42 cellular contexts compared by ENCODE assay signal in genomic region chr11:64963072-64963631, GRCh38. TPM values are rescaled to one million over a fixed set of nuclear protein-coding genes. Genes with fewer than 3 reads are reported as not detected.
"Had no signal": no experiment of that assay in that cellular context is flagged by ENCODE, and none has a peak within 500 bp of the region (broad histone marks: within the 10 kb centered on the region; RNA-seq: fewer than 3 reads in every experiment).

No MANE protein-coding gene starts in this region.

- H3K9me3 ChIP-seq: adrenal gland, ascending aorta, body of pancreas, breast epithelium had no signal

- ATAC-seq: activated naive CD4-positive, alpha-beta T cell treated with anti-CD3 and anti-CD28 coated beads, Interleukin-2, amount 50 U/mL, for 72 hours; activated naive CD8-positive, alpha-beta T cell treated with anti-CD3 and anti-CD28 coated beads, Interleukin-2, amount 50 U/mL, for 24 hours; activated T-cell treated with anti-CD3 and anti-CD28 coated beads, Interleukin-2, amount 50 U/mL, for 4 hours; activated T-cell treated with anti-CD3 and anti-CD28 coated beads, Interleukin-2, amount 50 U/mL, for 72 hours; activated T-helper 17 cell treated with anti-CD3 and anti-CD28 coated beads, Interleukin-2, amount 50 U/mL, for 72 hours; body of pancreas had no signal

- H3K4me1 ChIP-seq: adrenal gland, ascending aorta, body of pancreas, breast epithelium had no signal

- H3K36me3 ChIP-seq: adrenal gland, ascending aorta, brain microvascular endothelial cell, breast epithelium, cardiac muscle cell had no signal

- H3K27me3 ChIP-seq: adrenal gland, ascending aorta, body of pancreas, brain microvascular endothelial cell, breast epithelium, cardiac muscle cell had no signal

- H3K9me3 Mint-ChIP-seq: activated naive CD4-positive, alpha-beta T cell treated with anti-CD3 and anti-CD28 coated beads for 36 hours; activated naive CD4-positive, alpha-beta T cell treated with anti-CD3 and anti-CD28 coated beads, Interleukin-2, amount 10 ng/mL, durations not matched to agents 7 days and 5 days; activated naive CD4-positive, alpha-beta T cell treated with anti-CD3 and anti-CD28 coated beads, Interleukin-2, amount 50 U/mL, for 24 hours; activated naive CD4-positive, alpha-beta T cell treated with anti-CD3 and anti-CD28 coated beads, Interleukin-2, amount 50 U/mL, for 72 hours; activated naive CD8-positive, alpha-beta T cell treated with anti-CD3 and anti-CD28 coated beads for 36 hours; activated naive CD8-positive, alpha-beta T cell treated with anti-CD3 and anti-CD28 coated beads, Interleukin-2, amount 10 ng/mL, durations not matched to agents 7 days and 5 days; activated naive CD8-positive, alpha-beta T cell treated with anti-CD3 and anti-CD28 coated beads, Interleukin-2, amount 50 U/mL, for 24 hours; activated T-cell treated with anti-CD3 and anti-CD28 coated beads, Interleukin-2, amount 50 U/mL, for 24 hours; activated T-cell treated with anti-CD3 and anti-CD28 coated beads, Interleukin-2, amount 50 U/mL, for 4 hours; activated T-cell treated with anti-CD3 and anti-CD28 coated beads, Interleukin-2, amount 50 U/mL, for 72 hours; activated T-helper 1 cell treated with anti-CD3 and anti-CD28 coated beads, Interleukin-12 subunit alpha, Interleukin-12 subunit beta, Interleukin-2, Interleukin-4 antibody, amounts not matched to agents 30 ng/mL and 10 ng/mL and 1 ng/mL, durations not matched to agents 14 hours and 24 hours and 36 hours; activated T-helper 17 cell treated with anti-CD3 and anti-CD28 coated beads, Interleukin-2, amount 50 U/mL, for 72 hours; activated T-helper 2 cell treated with anti-CD3 and anti-CD28 coated beads, Interferon-gamma antibody, Interleukin-2, Interleukin-4, amounts not matched to agents 10 μg/mL and 5 μg/mL and 100 μg/mL, durations not matched to agents 14 hours and 24 hours and 36 hours; brain; central memory CD8-positive, alpha-beta T cell had no signal

- H3K27ac ChIP-seq: adrenal gland, ascending aorta, body of pancreas, brain microvascular endothelial cell, breast epithelium, cardiac muscle cell had no signal

- H3K36me3 Mint-ChIP-seq: activated naive CD4-positive, alpha-beta T cell treated with anti-CD3 and anti-CD28 coated beads, Interleukin-2, amount 10 ng/mL, durations not matched to agents 7 days and 5 days; activated naive CD4-positive, alpha-beta T cell treated with anti-CD3 and anti-CD28 coated beads, Interleukin-2, amount 50 U/mL, for 24 hours; activated naive CD4-positive, alpha-beta T cell treated with anti-CD3 and anti-CD28 coated beads, Interleukin-2, amount 50 U/mL, for 72 hours; activated naive CD8-positive, alpha-beta T cell; activated naive CD8-positive, alpha-beta T cell treated with anti-CD3 and anti-CD28 coated beads for 36 hours; activated naive CD8-positive, alpha-beta T cell treated with anti-CD3 and anti-CD28 coated beads, Interleukin-2, amount 10 ng/mL, durations not matched to agents 7 days and 5 days; brain had no signal

- H3K4me3 Mint-ChIP-seq: activated naive CD4-positive, alpha-beta T cell treated with anti-CD3 and anti-CD28 coated beads for 36 hours; activated naive CD4-positive, alpha-beta T cell treated with anti-CD3 and anti-CD28 coated beads, Interleukin-2, amount 10 ng/mL, durations not matched to agents 7 days and 5 days; activated naive CD4-positive, alpha-beta T cell treated with anti-CD3 and anti-CD28 coated beads, Interleukin-2, amount 50 U/mL, for 24 hours; activated naive CD8-positive, alpha-beta T cell; activated naive CD8-positive, alpha-beta T cell treated with anti-CD3 and anti-CD28 coated beads for 36 hours; activated naive CD8-positive, alpha-beta T cell treated with anti-CD3 and anti-CD28 coated beads, Interleukin-2, amount 10 ng/mL, durations not matched to agents 7 days and 5 days; activated naive CD8-positive, alpha-beta T cell treated with anti-CD3 and anti-CD28 coated beads, Interleukin-2, amount 50 U/mL, for 24 hours; activated T-cell treated with anti-CD3 and anti-CD28 coated beads, Interleukin-2, amount 50 U/mL, for 24 hours; activated T-cell treated with anti-CD3 and anti-CD28 coated beads, Interleukin-2, amount 50 U/mL, for 4 hours; activated T-cell treated with anti-CD3 and anti-CD28 coated beads, Interleukin-2, amount 50 U/mL, for 72 hours; activated T-helper 1 cell treated with anti-CD3 and anti-CD28 coated beads, Interleukin-12 subunit alpha, Interleukin-12 subunit beta, Interleukin-2, Interleukin-4 antibody, amounts not matched to agents 30 ng/mL and 10 ng/mL and 1 ng/mL, durations not matched to agents 14 hours and 24 hours and 36 hours; activated T-helper 17 cell treated with anti-CD3 and anti-CD28 coated beads, Interleukin-2, amount 50 U/mL, for 72 hours; brain; central memory CD8-positive, alpha-beta T cell had no signal

- FAIRE-seq: astrocyte, bronchial epithelial cell had no signal

- H3K4me3 ChIP-seq: adrenal gland, ascending aorta, body of pancreas, breast epithelium, cardiac muscle cell had no signal

- H3K4me1 Mint-ChIP-seq: brain; central memory CD8-positive, alpha-beta T cell had no signal

- H3K27me3 Mint-ChIP-seq: activated naive CD8-positive, alpha-beta T cell treated with anti-CD3 and anti-CD28 coated beads for 36 hours; activated T-cell treated with anti-CD3 and anti-CD28 coated beads, Interleukin-2, amount 50 U/mL, for 24 hours had no signal

- H3K27ac Mint-ChIP-seq: activated naive CD4-positive, alpha-beta T cell treated with anti-CD3 and anti-CD28 coated beads for 36 hours; activated naive CD4-positive, alpha-beta T cell treated with anti-CD3 and anti-CD28 coated beads, Interleukin-2, amount 10 ng/mL, durations not matched to agents 7 days and 5 days; activated naive CD4-positive, alpha-beta T cell treated with anti-CD3 and anti-CD28 coated beads, Interleukin-2, amount 50 U/mL, for 24 hours; activated naive CD4-positive, alpha-beta T cell treated with anti-CD3 and anti-CD28 coated beads, Interleukin-2, amount 50 U/mL, for 72 hours; activated naive CD8-positive, alpha-beta T cell treated with anti-CD3 and anti-CD28 coated beads for 36 hours; activated naive CD8-positive, alpha-beta T cell treated with anti-CD3 and anti-CD28 coated beads, Interleukin-2, amount 10 ng/mL, durations not matched to agents 7 days and 5 days; activated naive CD8-positive, alpha-beta T cell treated with anti-CD3 and anti-CD28 coated beads, Interleukin-2, amount 50 U/mL, for 24 hours; activated T-cell treated with anti-CD3 and anti-CD28 coated beads, Interleukin-2, amount 50 U/mL, for 24 hours; activated T-cell treated with anti-CD3 and anti-CD28 coated beads, Interleukin-2, amount 50 U/mL, for 72 hours; activated T-helper 1 cell treated with anti-CD3 and anti-CD28 coated beads, Interleukin-12 subunit alpha, Interleukin-12 subunit beta, Interleukin-2, Interleukin-4 antibody, amounts not matched to agents 30 ng/mL and 10 ng/mL and 1 ng/mL, durations not matched to agents 14 hours and 24 hours and 36 hours; activated T-helper 17 cell treated with anti-CD3 and anti-CD28 coated beads, Interleukin-2, amount 50 U/mL, for 72 hours; activated T-helper 2 cell treated with anti-CD3 and anti-CD28 coated beads, Interferon-gamma antibody, Interleukin-2, Interleukin-4, amounts not matched to agents 10 μg/mL and 5 μg/mL and 100 μg/mL, durations not matched to agents 14 hours and 24 hours and 36 hours; brain had no signal

- DNase-seq: activated effector memory CD4-positive, alpha-beta T cell treated with anti-CD3 and anti-CD28 coated beads, Interleukin-2, amount 50 U/mL, for 16 hours; activated effector memory CD4-positive, alpha-beta T cell treated with Interleukin-2 at 50 U/mL for 16 hours; activated gamma-delta T cell; activated gamma-delta T cell treated with Interleukin-2 at 50 U/mL for 16 hours; activated naive CD4-positive, alpha-beta T cell; activated naive CD4-positive, alpha-beta T cell treated with anti-CD3 and anti-CD28 coated beads for 36 hours; activated naive CD4-positive, alpha-beta T cell treated with anti-CD3 and anti-CD28 coated beads, Interleukin-2, amount 10 ng/mL, durations not matched to agents 7 days and 5 days; activated naive CD4-positive, alpha-beta T cell treated with anti-CD3 and anti-CD28 coated beads, Interleukin-2, amount 50 U/mL, for 16 hours; activated naive CD4-positive, alpha-beta T cell treated with Interleukin-2 at 50 U/mL for 16 hours; activated naive CD8-positive, alpha-beta T cell treated with anti-CD3 and anti-CD28 coated beads for 36 hours; activated naive CD8-positive, alpha-beta T cell treated with anti-CD3 and anti-CD28 coated beads, Interleukin-2, amount 10 ng/mL, durations not matched to agents 7 days and 5 days; activated naive CD8-positive, alpha-beta T cell treated with anti-CD3 and anti-CD28 coated beads, Interleukin-2, amount 50 U/mL, for 24 hours; activated T-cell treated with anti-CD3 and anti-CD28 coated beads, Interleukin-2, amount 50 U/mL, for 24 hours; activated T-cell treated with anti-CD3 and anti-CD28 coated beads, Interleukin-2, amount 50 U/mL, for 4 hours; activated T-cell treated with anti-CD3 and anti-CD28 coated beads, Interleukin-2, amount 50 U/mL, for 48 hours; activated T-cell treated with anti-CD3 and anti-CD28 coated beads, Interleukin-2, amount 50 U/mL, for 72 hours; adrenal gland; amniotic stem cell; amygdala; anterior cingulate cortex; aorta; body of pancreas; brain microvascular endothelial cell; caudate nucleus; central memory CD4-positive, alpha-beta T cell; cerebellar nuclear complex had no signal

RNA-seq across cellular contexts. Expression of gene MAJIN, which starts 8.8 kb away (rescaled TPM):
- total RNA-seq: activated naive CD8-positive, alpha-beta T cell treated with anti-CD3 and anti-CD28 coated beads, Interleukin-2, amount 10 ng/mL, durations not matched to agents 7 days and 5 days; activated T-cell treated with anti-CD3 and anti-CD28 coated beads, Interleukin-2, amount 50 U/mL, for 4 hours; activated T-helper 1 cell treated with anti-CD3 and anti-CD28 coated beads, Interleukin-12 subunit alpha, Interleukin-12 subunit beta, Interleukin-2, Interleukin-4 antibody, amounts not matched to agents 30 ng/mL and 10 ng/mL and 1 ng/mL, durations not matched to agents 14 hours and 24 hours and 36 hours; activated T-helper 2 cell treated with anti-CD3 and anti-CD28 coated beads, Interferon-gamma antibody, Interleukin-2, Interleukin-4, amounts not matched to agents 10 μg/mL and 5 μg/mL and 100 μg/mL, durations not matched to agents 14 hours and 24 hours and 36 hours; adrenal gland; aorta; ascending aorta; astrocyte; breast epithelium; bronchial epithelial cell; cardiac muscle cell; cardiac septum; cerebellum; chondrocyte had no signal
- polyA plus RNA-seq: aorta had no signal

RNA-seq across cellular contexts. Expression of gene GPHA2, which starts 27.5 kb away (rescaled TPM):
- total RNA-seq: activated naive CD4-positive, alpha-beta T cell treated with anti-CD3 and anti-CD28 coated beads for 36 hours; activated naive CD4-positive, alpha-beta T cell treated with anti-CD3 and anti-CD28 coated beads, Interleukin-2, amount 50 U/mL, for 72 hours; activated naive CD8-positive, alpha-beta T cell treated with anti-CD3 and anti-CD28 coated beads for 36 hours; activated naive CD8-positive, alpha-beta T cell treated with anti-CD3 and anti-CD28 coated beads, Interleukin-2, amount 10 ng/mL, durations not matched to agents 7 days and 5 days; activated T-cell treated with anti-CD3 and anti-CD28 coated beads, Interleukin-2, amount 50 U/mL, for 4 hours; activated T-helper 1 cell treated with anti-CD3 and anti-CD28 coated beads, Interleukin-12 subunit alpha, Interleukin-12 subunit beta, Interleukin-2, Interleukin-4 antibody, amounts not matched to agents 30 ng/mL and 10 ng/mL and 1 ng/mL, durations not matched to agents 14 hours and 24 hours and 36 hours; activated T-helper 2 cell treated with anti-CD3 and anti-CD28 coated beads, Interferon-gamma antibody, Interleukin-2, Interleukin-4, amounts not matched to agents 10 μg/mL and 5 μg/mL and 100 μg/mL, durations not matched to agents 14 hours and 24 hours and 36 hours; adrenal gland; aorta; ascending aorta; astrocyte; breast epithelium; bronchial epithelial cell; cardiac muscle cell; cardiac septum; cerebellum; chondrocyte had no signal

RNA-seq across cellular contexts. Expression of gene BATF2, which starts 33.6 kb away (rescaled TPM):
- total RNA-seq: activated naive CD4-positive, alpha-beta T cell treated with anti-CD3 and anti-CD28 coated beads for 36 hours; activated naive CD4-positive, alpha-beta T cell treated with anti-CD3 and anti-CD28 coated beads, Interleukin-2, amount 50 U/mL, for 72 hours; activated T-helper 1 cell treated with anti-CD3 and anti-CD28 coated beads, Interleukin-12 subunit alpha, Interleukin-12 subunit beta, Interleukin-2, Interleukin-4 antibody, amounts not matched to agents 30 ng/mL and 10 ng/mL and 1 ng/mL, durations not matched to agents 14 hours and 24 hours and 36 hours; chondrocyte had no signal
- polyA plus RNA-seq: cardiac muscle cell had no signal
